ENCODE assay signal across 14 cellular contexts in genomic region chr20:36306557-36307411, GRCh38. TPM values are rescaled to one million over a fixed set of nuclear protein-coding genes. Genes with fewer than 3 reads are reported as not detected.
DNase-seq lines count a peak whose midpoint lies in the region; ATAC-seq and TF ChIP-seq lines count a peak whose summit lies in the region.
"Had no signal": no experiment of that assay in that cellular context is flagged by ENCODE, and none has a peak within 500 bp of the region (broad histone marks: within the 10 kb centered on the region; RNA-seq: fewer than 3 reads in every experiment).

No MANE protein-coding gene starts in this region.

- WGBS in heart right ventricle, 2 donors = 1% methylated on average over 67 to 69 of the region's 69 CpGs
- 1% methylated on average over 69 of the region's 69 CpGs for WGBS in urinary bladder

- no peak overlapping the region for H3K27ac Mint-ChIP-seq in mesothelial cell of epicardium
- no peak overlapping the region for H3K27ac Mint-ChIP-seq in activated CD4-positive, alpha-beta T cell treated with anti-CD3 and anti-CD28 coated beads for 36 hours
- H3K27ac Mint-ChIP-seq: CD4-positive, alpha-beta T cell; stimulated activated naive CD8-positive, alpha-beta T cell treated with anti-CD3 and anti-CD28 coated beads, Interleukin-15, Interleukin-2, amounts not matched to agents 100 ng/mL and 50 ng/mL, for 24 hours had no signal

- peaks cover 92% of the 10 kb centered on the region for H3K27me3 Mint-ChIP-seq in mesothelial cell of epicardium (ENCODE audit: low read depth)
- peaks cover 57% of the 10 kb centered on the region for H3K27me3 Mint-ChIP-seq in activated CD4-positive, alpha-beta T cell treated with anti-CD3 and anti-CD28 coated beads for 36 hours

- ATAC-seq in heart right ventricle (no peak), left ventricle myocardium superior (no peak), GM21619 (IDR thresholded peaks at IDR 0.05; ENCODE audit: unreplicated experiment) (no peak), HG02678 (IDR thresholded peaks at IDR 0.05; ENCODE audit: unreplicated experiment) (no peak)
- no peak for ATAC-seq in activated CD4-positive, alpha-beta T cell treated with anti-CD3 and anti-CD28 coated beads for 36 hours

- POLR2A ChIA-PET in activated CD4-positive, alpha-beta T cell treated with anti-CD3 and anti-CD28 coated beads for 36 hours (lab: Charles Lee) = no interaction called here

- H3K36me3 ChIP-seq in heart right ventricle (no peaks in the 10 kb centered on the region), urinary bladder (ENCODE audit: insufficient read depth) (no peaks in the 10 kb centered on the region)

- no peaks in the 10 kb centered on the region for H3K36me3 Mint-ChIP-seq in mesothelial cell of epicardium
- no peaks in the 10 kb centered on the region for H3K36me3 Mint-ChIP-seq in activated CD4-positive, alpha-beta T cell treated with anti-CD3 and anti-CD28 coated beads for 36 hours (ENCODE audit: low read depth)

- no peak for DNase-seq in heart right ventricle
- DNase-seq in left ventricle myocardium superior = no peak
- DNase-seq in caudate nucleus (lab: John Stamatoyannopoulos, UW) = peak in 1 of 61 donors; percentile 16
- DNase-seq in mesothelial cell of epicardium (ENCODE audit: low spot score in 2 of 2, unreplicated experiment in 2 of 2) = no peak
- DNase-seq in activated CD4-positive, alpha-beta T cell treated with anti-CD3 and anti-CD28 coated beads for 36 hours = no peak
- DNase-seq: activated CD4-positive, alpha-beta T cell treated with anti-CD3 and anti-CD28 coated beads for 1 hour; amniotic stem cell; CD4-positive, alpha-beta T cell; NCI-H187; OCI-M1 had no signal

- H3K4me3 ChIP-seq in heart right ventricle = peak overlapping the region in 6 of 10 donors; percentile 5 to 32 (median 22)
- peak overlapping the region; percentile 44 for H3K4me3 ChIP-seq in urinary bladder (ENCODE audit: low read depth, low read length)

- H3K27me3 ChIP-seq in heart right ventricle = peaks cover 24 to 95% (median 94%) of the 10 kb centered on the region in 7 donors

- no peak overlapping the region for H3K27ac ChIP-seq in heart right ventricle
- H3K27ac ChIP-seq in caudate nucleus (ENCODE audit: low read depth, low read length) = peak overlapping the region; percentile 70
- H3K27ac ChIP-seq in urinary bladder (ENCODE audit: low read depth) = no peak overlapping the region

- TF ChIP-seq CTCF in heart right ventricle (IDR thresholded peaks at IDR 0.05) (no peak), mesothelial cell of epicardium (IDR thresholded peaks at IDR 0.05; ENCODE audit: unreplicated experiment) (no peak)

- H3K4me1 ChIP-seq in heart right ventricle (peaks cover 0 to 13% (median 7%) of the 10 kb centered on the region in 9 donors), urinary bladder (ENCODE audit: insufficient read depth) (peaks cover 6% of the 10 kb centered on the region)

- CTCF ChIA-PET in activated CD4-positive, alpha-beta T cell treated with anti-CD3 and anti-CD28 coated beads for 36 hours (lab: Charles Lee) = no interaction called here

- no peaks in the 10 kb centered on the region for H3K9me3 ChIP-seq in heart right ventricle

- H3K9me3 Mint-ChIP-seq in mesothelial cell of epicardium = no peaks in the 10 kb centered on the region
- no peaks in the 10 kb centered on the region for H3K9me3 Mint-ChIP-seq in activated CD4-positive, alpha-beta T cell treated with anti-CD3 and anti-CD28 coated beads for 36 hours (ENCODE audit: low read depth)
- H3K9me3 Mint-ChIP-seq: CD4-positive, alpha-beta T cell; stimulated activated naive CD8-positive, alpha-beta T cell treated with anti-CD3 and anti-CD28 coated beads, Interleukin-15, Interleukin-2, amounts not matched to agents 100 ng/mL and 50 ng/mL, for 24 hours had no signal

- H3K4me1 Mint-ChIP-seq in mesothelial cell of epicardium = peaks cover 6% of the 10 kb centered on the region
- H3K4me1 Mint-ChIP-seq in activated CD4-positive, alpha-beta T cell treated with anti-CD3 and anti-CD28 coated beads for 36 hours = peaks cover 2% of the 10 kb centered on the region

- intact Hi-C loops in heart right ventricle (cut with DNase I) (no loop called here), left ventricle myocardium superior (cut with micrococcal nuclease) (no loop called here)
- intact Hi-C loops in activated CD4-positive, alpha-beta T cell treated with anti-CD3 and anti-CD28 coated beads for 36 hours (cut with DNase I, micrococcal nuclease) = no loop called here

- H3K4me3 Mint-ChIP-seq in mesothelial cell of epicardium = peak overlapping the region; percentile 54
- H3K4me3 Mint-ChIP-seq in activated CD4-positive, alpha-beta T cell treated with anti-CD3 and anti-CD28 coated beads for 36 hours = no peak overlapping the region
- H3K4me3 Mint-ChIP-seq: stimulated activated naive CD8-positive, alpha-beta T cell treated with anti-CD3 and anti-CD28 coated beads, Interleukin-15, Interleukin-2, amounts not matched to agents 100 ng/mL and 50 ng/mL, for 24 hours had no signal

RNA-seq across cellular contexts. Expression of gene DLGAP4, which starts 0.6 kb away (rescaled TPM):
- total RNA-seq in heart right ventricle (10 to 100 TPM; 40.6 to 74.4 (median 60.7) TPM), left ventricle myocardium superior (38.1 TPM), mesothelial cell of epicardium (89.4 to 99.1 TPM (median 91.1 TPM) in 3 replicates), urinary bladder (17.2 TPM)
- polyA plus RNA-seq in heart right ventricle (10 to 100 TPM; 34.0 to 56.0 TPM), urinary bladder (61.3 TPM)
- total RNA-seq in activated CD4-positive, alpha-beta T cell treated with anti-CD3 and anti-CD28 coated beads for 36 hours = 10 to 100 TPM; 19.0 to 21.8 TPM
